ENCODE assay signal across 27 cellular contexts in genomic region chr7:66092654-66093053, GRCh38.
"Had no signal": no experiment of that assay in that cellular context is flagged by ENCODE, and none has a peak within 500 bp of the region (broad histone marks: within the 10 kb centered on the region; RNA-seq: fewer than 3 reads in every experiment).

No MANE protein-coding gene starts in this region.

- H3K4me2 ChIP-seq: smooth muscle cell had no signal

- H3K9me3 ChIP-seq: esophagus muscularis mucosa, heart right ventricle, left ventricle myocardium inferior, mucosa of descending colon, thyroid gland had no signal

- DNase-seq: dorsolateral prefrontal cortex; effector CD4-positive, alpha-beta T cell; endodermal cell; foreskin melanocyte; glutamatergic neuron; heart right ventricle; hippocampal formation; immature natural killer cell; islet precursor cell; kidney glomerular epithelial cell; left colon; left ventricle myocardium inferior; mucosa of descending colon; naive B cell; stimulated activated CD4-positive, alpha-beta T cell treated with anti-CD3 and anti-CD28 coated beads, Interleukin-12 subunit alpha, Interleukin-12 subunit beta, amount 100 ng/mL, for 4 hours; stimulated activated CD4-positive, alpha-beta T cell treated with anti-CD3 and anti-CD28 coated beads, Interleukin-1b, Interleukin-23, amount 100 ng/mL, for 48 hours; stimulated activated CD4-positive, alpha-beta T cell treated with anti-CD3 and anti-CD28 coated beads, Interleukin-4, amount 100 ng/mL, for 1 hour; stimulated activated CD8-positive, alpha-beta memory T cell treated with anti-CD3 and anti-CD28 coated beads, Interleukin-4, amount 100 ng/mL, for 48 hours; stimulated activated naive CD4-positive, alpha-beta T cell; stimulated activated naive CD8-positive, alpha-beta T cell treated with anti-CD3 and anti-CD28 coated beads, Interleukin-15, amount 100 ng/mL, for 72 hours; thyroid gland had no signal

- H3K36me3 ChIP-seq: thyroid gland had no signal

- H2AFZ ChIP-seq: parathyroid adenoma had no signal

- ATAC-seq: left colon; mucosa of descending colon; sciatic nerve; stimulated activated naive CD8-positive, alpha-beta T cell treated with anti-CD3 and anti-CD28 coated beads, Interleukin-15, amount 100 ng/mL, for 72 hours had no signal

- H3K79me2 ChIP-seq: parathyroid adenoma had no signal

- H3K4me1 ChIP-seq: esophagus muscularis mucosa, heart right ventricle, left ventricle myocardium inferior, parathyroid adenoma, thyroid gland had no signal

- H3K4me3 ChIP-seq: dorsolateral prefrontal cortex, esophagus muscularis mucosa, heart right ventricle, left ventricle myocardium inferior, lung, mucosa of descending colon, smooth muscle cell, thyroid gland had no signal

- H3K9ac ChIP-seq: parathyroid adenoma had no signal

- H3K27me3 ChIP-seq: dorsolateral prefrontal cortex, esophagus muscularis mucosa, heart right ventricle, thyroid gland had no signal

- H3K27ac ChIP-seq: dorsolateral prefrontal cortex, epithelial cell of prostate, esophagus muscularis mucosa, heart right ventricle, left ventricle myocardium inferior, parathyroid adenoma, thyroid gland had no signal
